ENCODE assay signal across 15 cellular contexts in genomic region chr7:8290645-8291308, GRCh38. TPM values are rescaled to one million over a fixed set of nuclear protein-coding genes. Genes with fewer than 3 reads are reported as not detected.
DNase-seq lines count a peak whose midpoint lies in the region; ATAC-seq and TF ChIP-seq lines count a peak whose summit lies in the region.
"Had no signal": no experiment of that assay in that cellular context is flagged by ENCODE, and none has a peak within 500 bp of the region (broad histone marks: within the 10 kb centered on the region; RNA-seq: fewer than 3 reads in every experiment).

No MANE protein-coding gene starts in this region.

- H3K4me1 Mint-ChIP-seq in Caco-2 (ENCODE audit: low read depth, unreplicated experiment) = peaks cover 42% of the 10 kb centered on the region
- H3K4me1 Mint-ChIP-seq: memory B cell had no signal

- DNase-seq in Caco-2 (peak; percentile 80 to 83), NCI-H1092 (lab: John Stamatoyannopoulos, UW) (peak; percentile 15), NCI-H526 treated with DMSO at 0.1 percent for 48 hours (lab: John Stamatoyannopoulos, UW) (peak; percentile 96), hepatocyte (ENCODE audit: low spot score) (peak; percentile 44), MV-4-11 (lab: John Stamatoyannopoulos, UW) (no peak), CD1c-positive myeloid dendritic cell (ENCODE audit: extremely low spot score) (no peak)
- DNase-seq in stimulated activated naive CD4-positive, alpha-beta T cell treated with Interleukin-2 at 50 U/mL for 16 hours (lab: John Stamatoyannopoulos, UW) = no peak
- DNase-seq: activated CD8-positive, alpha-beta memory T cell treated with anti-CD3 and anti-CD28 coated beads, Interleukin-2, amount 50 U/mL, for 48 hours; effector memory CD8-positive, alpha-beta T cell; GM23248; testis had no signal

- H3K4me2 ChIP-seq in hepatocyte = no peak overlapping the region

- intact Hi-C loops in Caco-2 (cut with micrococcal nuclease; ENCODE audit: unreplicated experiment) = loop anchor here (1.0 to 10.0 kb wide), 5 partner anchors 28 to 726 kb away; partner anchors contain the start of genes ICA1 and MIOS

- BruUV-seq in Caco-2 (replicated peaks; lab: Mats Ljungman, UMichigan) = no TSS peak

- no peak for ATAC-seq in GM21367 (IDR thresholded peaks at IDR 0.05; ENCODE audit: unreplicated experiment)
- ATAC-seq: effector memory CD8-positive, alpha-beta T cell had no signal

- no peaks in the 10 kb centered on the region for H3K36me3 ChIP-seq in Caco-2 (ENCODE audit: control insufficient read depth, insufficient read depth, low read length)
- no peaks in the 10 kb centered on the region for H3K36me3 ChIP-seq in hepatocyte (replicated peaks; ENCODE audit: insufficient read depth, low read depth)

- no peak overlapping the region for H2AFZ ChIP-seq in hepatocyte
- H2AFZ ChIP-seq: GM23248 had no signal

- H3K27ac ChIP-seq in hepatocyte = no peak overlapping the region
- H3K27ac ChIP-seq: GM23248, testis had no signal

- H3K9me3 ChIP-seq in Caco-2 (no peaks in the 10 kb centered on the region), hepatocyte (ENCODE audit: low read depth) (no peaks in the 10 kb centered on the region)
- H3K9me3 ChIP-seq: testis had no signal

- H3K9me3 Mint-ChIP-seq in Caco-2 (ENCODE audit: unreplicated experiment) = no peaks in the 10 kb centered on the region
- H3K9me3 Mint-ChIP-seq: effector memory CD8-positive, alpha-beta T cell; IgD-negative memory B cell; memory B cell had no signal

- no peak overlapping the region for H3K4me3 ChIP-seq in Caco-2 (ENCODE audit: low read depth, low read length)
- no peak overlapping the region for H3K4me3 ChIP-seq in hepatocyte
- H3K4me3 ChIP-seq: GM23248, testis had no signal

- no peaks in the 10 kb centered on the region for H3K27me3 Mint-ChIP-seq in Caco-2 (ENCODE audit: insufficient read depth, unreplicated experiment)

- CTCF ChIA-PET in Caco-2 (lab: Charles Lee) = no interaction called here

- H3K4me1 ChIP-seq in Caco-2 = peaks cover 21% of the 10 kb centered on the region
- H3K4me1 ChIP-seq in hepatocyte (ENCODE audit: insufficient read depth) = no peaks in the 10 kb centered on the region
- H3K4me1 ChIP-seq: testis had no signal

- no peak overlapping the region for H3K4me3 Mint-ChIP-seq in Caco-2 (ENCODE audit: unreplicated experiment)
- H3K4me3 Mint-ChIP-seq: B cell; effector memory CD8-positive, alpha-beta T cell; IgD-negative memory B cell; memory B cell had no signal

- H3K36me3 Mint-ChIP-seq in Caco-2 (ENCODE audit: insufficient read depth, unreplicated experiment) = no peaks in the 10 kb centered on the region
- H3K36me3 Mint-ChIP-seq: IgD-negative memory B cell, memory B cell had no signal

- WGBS in hepatocyte (ENCODE audit: low lambda C conversion rate, missing lambda C conversion rate) = 19% methylated on average over 3 of the region's 3 CpGs

- TF ChIP-seq CTCF in Caco-2 (IDR thresholded peaks at IDR 0.05; ENCODE audit: insufficient read depth in 1 of 2, low read depth in 1 of 2, low read length in 1 of 2, severe bottlenecking in 1 of 2, unreplicated experiment in 1 of 2) = no peak
- TF ChIP-seq CTCF in hepatocyte (IDR thresholded peaks at IDR 0.05; ENCODE audit: poor library complexity) = no peak

- no peaks in the 10 kb centered on the region for H4K20me1 ChIP-seq in hepatocyte (ENCODE audit: insufficient read depth, poor library complexity, severe bottlenecking)

- POLR2A ChIA-PET in Caco-2 (lab: Charles Lee) = no interaction called here

- H3K9me2 ChIP-seq in hepatocyte (replicated peaks; ENCODE audit: insufficient read depth) = no peaks in the 10 kb centered on the region

- H3K79me2 ChIP-seq in hepatocyte = no peaks in the 10 kb centered on the region

- H3K27me3 ChIP-seq in Caco-2 (replicated peaks; ENCODE audit: control insufficient read depth, insufficient read depth, low read length) (no peaks in the 10 kb centered on the region), hepatocyte (no peaks in the 10 kb centered on the region)
- H3K27me3 ChIP-seq: testis had no signal

- no peak overlapping the region for H3K27ac Mint-ChIP-seq in Caco-2 (ENCODE audit: unreplicated experiment)
- H3K27ac Mint-ChIP-seq: B cell; effector memory CD8-positive, alpha-beta T cell; IgD-negative memory B cell; memory B cell had no signal

RNA-seq across cellular contexts. Expression of gene ICA1, which starts 28.8 kb away (rescaled TPM):
- total RNA-seq in Caco-2 (2022) (30.7 and 34.2 TPM in 2 replicates), hepatocyte (32.9 and 36.7 TPM in 2 replicates)
- polyA plus RNA-seq in hepatocyte = 40.1 TPM in 2 replicates
- total RNA-seq: B cell, GM23248 had no signal
- polyA plus RNA-seq: GM23248 had no signal

Comparison
In these comparisons a context has a peak if more than half of its experiments do, and no peak if none do; other contexts are left out.
1. DNase-seq: peak in Caco-2 (2 of 2), NCI-H1092 (single experiment), NCI-H526 treated with DMSO at 0.1 percent for 48 hours (single experiment) and hepatocyte (single experiment); none in MV-4-11 (single experiment), CD1c-positive myeloid dendritic cell (single experiment) and stimulated activated naive CD4-positive, alpha-beta T cell treated with Interleukin-2 at 50 U/mL for 16 hours (single experiment).